In the genomic region with DNA sequence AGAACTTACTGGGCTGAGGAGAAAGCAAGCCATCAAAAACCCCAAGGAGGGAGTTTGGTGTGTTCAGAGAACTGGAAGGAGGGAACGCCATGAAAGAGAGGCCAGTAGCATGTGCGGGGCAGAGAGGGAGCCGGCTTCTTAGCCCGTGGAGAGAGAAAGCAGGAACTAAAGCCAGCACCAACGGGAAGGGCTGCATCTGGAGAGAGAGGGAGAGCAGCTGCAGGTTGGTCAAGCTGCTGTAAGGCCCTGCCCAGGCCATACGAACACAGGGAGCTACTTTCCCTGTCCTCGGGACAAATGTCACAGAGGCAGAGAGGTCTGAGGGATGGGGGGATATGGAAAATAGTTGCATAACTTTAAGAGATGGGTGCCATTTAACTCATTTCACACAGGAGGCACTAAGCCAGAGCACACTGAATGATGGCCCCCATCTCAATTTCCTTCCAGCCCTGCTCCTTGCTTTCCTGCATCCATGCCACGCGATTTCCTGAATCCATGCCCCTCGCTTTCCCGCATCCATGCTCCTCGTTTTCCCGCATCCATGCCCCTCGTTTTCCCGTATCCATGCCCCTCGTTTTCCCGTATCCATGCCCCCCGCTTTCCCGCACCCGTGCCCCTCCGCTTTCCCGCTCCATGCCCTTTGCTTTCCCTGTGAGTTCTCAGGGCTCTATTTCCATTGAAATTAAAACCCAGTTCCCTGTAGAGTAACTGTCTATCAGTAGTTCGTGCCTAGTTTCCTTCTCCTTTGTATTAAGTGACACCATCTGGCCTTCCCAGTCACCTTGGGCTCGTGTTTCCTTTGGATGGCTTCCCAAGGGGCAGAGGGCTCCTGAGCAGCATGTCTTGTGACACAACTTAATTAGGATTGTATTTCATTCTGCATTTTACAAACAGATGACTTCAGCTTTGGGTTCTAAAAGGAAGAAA, we compare ENCODE assay signal across 1 cellular context.
TF ChIP-seq lines count a peak whose summit lies in the region.

No MANE protein-coding gene starts in this region.

TF ChIP-seq in HEK293, 187 proteins besides CTCF, POLR2A, EP300 and RAD21 (continued from another document and continues in another):
- TF ChIP-seq ZNF2 (tag by site-specific recombination; IDR thresholded peaks at IDR 0.05) (0 out of 2 replicates have a peak, but pooled peaks have one; percentile 50), ZNF354C (tag by site-specific recombination; IDR thresholded peaks at IDR 0.05; ENCODE audit: borderline replicate concordance, low read depth) (no peak), GFI1B (tag by site-specific recombination; IDR thresholded peaks at IDR 0.05) (no peak), ZNF202 (tag by site-specific recombination; IDR thresholded peaks at IDR 0.05; ENCODE audit: borderline replicate concordance) (peak; percentile 100), ZNF549 (tag by site-specific recombination; IDR thresholded peaks at IDR 0.05) (no peak), ATF2 (tag by site-specific recombination; IDR thresholded peaks at IDR 0.05; ENCODE audit: low read depth) (peak; percentile 67), ZBTB8A (tag by site-specific recombination; IDR thresholded peaks at IDR 0.05) (peak; percentile 20; the same call in 1 of the 2 replicates), GLIS2 (tag by site-specific recombination; IDR thresholded peaks at IDR 0.05) (no peak), ZNF221 (tag by site-specific recombination; IDR thresholded peaks at IDR 0.05; ENCODE audit: borderline replicate concordance) (no peak), ZNF248 (tag by site-specific recombination; IDR thresholded peaks at IDR 0.05) (no peak), ZEB2 (tag by site-specific recombination; IDR thresholded peaks at IDR 0.05) (peak; percentile 86; the same call in 1 of the 2 replicates), ZNF23 (tag by site-specific recombination; IDR thresholded peaks at IDR 0.05; ENCODE audit: borderline replicate concordance) (no peak), GLI4 (tag by site-specific recombination; IDR thresholded peaks at IDR 0.05) (no peak), ZNF121 (tag by site-specific recombination; IDR thresholded peaks at IDR 0.05) (no peak), ZBTB1 (tag by site-specific recombination; IDR thresholded peaks at IDR 0.05) (no peak), WT1 (tag by site-specific recombination; IDR thresholded peaks at IDR 0.05) (peak; percentile 58; the same call in 1 of the 2 replicates), ZNF184 (tag by site-specific recombination; IDR thresholded peaks at IDR 0.05) (peak; percentile 27; the same call in 1 of the 2 replicates), ELK4 (IDR thresholded peaks at IDR 0.05; ENCODE audit: borderline replicate concordance, low read depth, low read length) (no peak), ZNF140 (tag by site-specific recombination; IDR thresholded peaks at IDR 0.05) (no peak), ZNF324 (tag by site-specific recombination; IDR thresholded peaks at IDR 0.05) (peak; percentile 43; the same call in 1 of the 2 replicates), ZNF48 (tag by site-specific recombination; IDR thresholded peaks at IDR 0.05) (no peak), ZNF785 (tag by site-specific recombination; IDR thresholded peaks at IDR 0.05) (no peak), PRDM1 (tag by site-specific recombination; IDR thresholded peaks at IDR 0.05) (no peak), ZNF423 (tag by site-specific recombination; IDR thresholded peaks at IDR 0.05) (0 out of 2 replicates have a peak, but pooled peaks have one; percentile 33), SETDB1 (IDR thresholded peaks at IDR 0.05; ENCODE audit: insufficient read length, low read length) (no peak), ZNF394 (tag by site-specific recombination; IDR thresholded peaks at IDR 0.05; ENCODE audit: borderline replicate concordance) (peak; percentile 63; the same call in 1 of the 2 replicates), ZNF629 (tag by site-specific recombination; IDR thresholded peaks at IDR 0.05) (peak; percentile 94), ZNF558 (tag by site-specific recombination; IDR thresholded peaks at IDR 0.05) (no peak), ZNF341 (tag by site-specific recombination; IDR thresholded peaks at IDR 0.05; ENCODE audit: low read depth) (no peak), ZNF664 (tag by site-specific recombination; IDR thresholded peaks at IDR 0.05) (no peak), ZNF114 (tag by site-specific recombination; IDR thresholded peaks at IDR 0.05) (no peak), OSR2 (tag by site-specific recombination; IDR thresholded peaks at IDR 0.05) (peak; percentile 99), ZNF843 (tag by site-specific recombination; IDR thresholded peaks at IDR 0.05) (peak; percentile 88), PBX3 (CRISPR knock-in tag; IDR thresholded peaks at IDR 0.05) (no peak)
- TF ChIP-seq, protein P1, sequence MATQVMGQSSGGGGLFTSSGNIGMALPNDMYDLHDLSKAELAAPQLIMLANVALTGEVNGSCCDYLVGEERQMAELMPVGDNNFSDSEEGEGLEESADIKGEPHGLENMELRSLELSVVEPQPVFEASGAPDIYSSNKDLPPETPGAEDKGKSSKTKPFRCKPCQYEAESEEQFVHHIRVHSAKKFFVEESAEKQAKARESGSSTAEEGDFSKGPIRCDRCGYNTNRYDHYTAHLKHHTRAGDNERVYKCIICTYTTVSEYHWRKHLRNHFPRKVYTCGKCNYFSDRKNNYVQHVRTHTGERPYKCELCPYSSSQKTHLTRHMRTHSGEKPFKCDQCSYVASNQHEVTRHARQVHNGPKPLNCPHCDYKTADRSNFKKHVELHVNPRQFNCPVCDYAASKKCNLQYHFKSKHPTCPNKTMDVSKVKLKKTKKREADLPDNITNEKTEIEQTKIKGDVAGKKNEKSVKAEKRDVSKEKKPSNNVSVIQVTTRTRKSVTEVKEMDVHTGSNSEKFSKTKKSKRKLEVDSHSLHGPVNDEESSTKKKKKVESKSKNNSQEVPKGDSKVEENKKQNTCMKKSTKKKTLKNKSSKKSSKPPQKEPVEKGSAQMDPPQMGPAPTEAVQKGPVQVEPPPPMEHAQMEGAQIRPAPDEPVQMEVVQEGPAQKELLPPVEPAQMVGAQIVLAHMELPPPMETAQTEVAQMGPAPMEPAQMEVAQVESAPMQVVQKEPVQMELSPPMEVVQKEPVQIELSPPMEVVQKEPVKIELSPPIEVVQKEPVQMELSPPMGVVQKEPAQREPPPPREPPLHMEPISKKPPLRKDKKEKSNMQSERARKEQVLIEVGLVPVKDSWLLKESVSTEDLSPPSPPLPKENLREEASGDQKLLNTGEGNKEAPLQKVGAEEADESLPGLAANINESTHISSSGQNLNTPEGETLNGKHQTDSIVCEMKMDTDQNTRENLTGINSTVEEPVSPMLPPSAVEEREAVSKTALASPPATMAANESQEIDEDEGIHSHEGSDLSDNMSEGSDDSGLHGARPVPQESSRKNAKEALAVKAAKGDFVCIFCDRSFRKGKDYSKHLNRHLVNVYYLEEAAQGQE (tag by site-specific recombination; IDR thresholded peaks at IDR 0.05) = no peak
- TF ChIP-seq, protein P2, sequence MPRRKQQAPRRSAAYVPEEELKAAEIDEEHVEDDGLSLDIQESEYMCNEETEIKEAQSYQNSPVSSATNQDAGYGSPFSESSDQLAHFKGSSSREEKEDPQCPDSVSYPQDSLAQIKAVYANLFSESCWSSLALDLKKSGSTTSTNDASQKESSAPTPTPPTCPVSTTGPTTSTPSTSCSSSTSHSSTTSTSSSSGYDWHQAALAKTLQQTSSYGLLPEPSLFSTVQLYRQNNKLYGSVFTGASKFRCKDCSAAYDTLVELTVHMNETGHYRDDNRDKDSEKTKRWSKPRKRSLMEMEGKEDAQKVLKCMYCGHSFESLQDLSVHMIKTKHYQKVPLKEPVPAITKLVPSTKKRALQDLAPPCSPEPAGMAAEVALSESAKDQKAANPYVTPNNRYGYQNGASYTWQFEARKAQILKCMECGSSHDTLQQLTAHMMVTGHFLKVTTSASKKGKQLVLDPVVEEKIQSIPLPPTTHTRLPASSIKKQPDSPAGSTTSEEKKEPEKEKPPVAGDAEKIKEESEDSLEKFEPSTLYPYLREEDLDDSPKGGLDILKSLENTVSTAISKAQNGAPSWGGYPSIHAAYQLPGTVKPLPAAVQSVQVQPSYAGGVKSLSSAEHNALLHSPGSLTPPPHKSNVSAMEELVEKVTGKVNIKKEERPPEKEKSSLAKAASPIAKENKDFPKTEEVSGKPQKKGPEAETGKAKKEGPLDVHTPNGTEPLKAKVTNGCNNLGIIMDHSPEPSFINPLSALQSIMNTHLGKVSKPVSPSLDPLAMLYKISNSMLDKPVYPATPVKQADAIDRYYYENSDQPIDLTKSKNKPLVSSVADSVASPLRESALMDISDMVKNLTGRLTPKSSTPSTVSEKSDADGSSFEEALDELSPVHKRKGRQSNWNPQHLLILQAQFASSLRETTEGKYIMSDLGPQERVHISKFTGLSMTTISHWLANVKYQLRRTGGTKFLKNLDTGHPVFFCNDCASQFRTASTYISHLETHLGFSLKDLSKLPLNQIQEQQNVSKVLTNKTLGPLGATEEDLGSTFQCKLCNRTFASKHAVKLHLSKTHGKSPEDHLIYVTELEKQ (tag by site-specific recombination; IDR thresholded peaks at IDR 0.05; ENCODE audit: borderline replicate concordance) = peak; percentile 93
- TF ChIP-seq, protein P3, sequence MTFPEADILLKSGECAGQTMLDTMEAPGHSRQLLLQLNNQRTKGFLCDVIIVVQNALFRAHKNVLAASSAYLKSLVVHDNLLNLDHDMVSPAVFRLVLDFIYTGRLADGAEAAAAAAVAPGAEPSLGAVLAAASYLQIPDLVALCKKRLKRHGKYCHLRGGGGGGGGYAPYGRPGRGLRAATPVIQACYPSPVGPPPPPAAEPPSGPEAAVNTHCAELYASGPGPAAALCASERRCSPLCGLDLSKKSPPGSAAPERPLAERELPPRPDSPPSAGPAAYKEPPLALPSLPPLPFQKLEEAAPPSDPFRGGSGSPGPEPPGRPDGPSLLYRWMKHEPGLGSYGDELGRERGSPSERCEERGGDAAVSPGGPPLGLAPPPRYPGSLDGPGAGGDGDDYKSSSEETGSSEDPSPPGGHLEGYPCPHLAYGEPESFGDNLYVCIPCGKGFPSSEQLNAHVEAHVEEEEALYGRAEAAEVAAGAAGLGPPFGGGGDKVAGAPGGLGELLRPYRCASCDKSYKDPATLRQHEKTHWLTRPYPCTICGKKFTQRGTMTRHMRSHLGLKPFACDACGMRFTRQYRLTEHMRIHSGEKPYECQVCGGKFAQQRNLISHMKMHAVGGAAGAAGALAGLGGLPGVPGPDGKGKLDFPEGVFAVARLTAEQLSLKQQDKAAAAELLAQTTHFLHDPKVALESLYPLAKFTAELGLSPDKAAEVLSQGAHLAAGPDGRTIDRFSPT (tag by site-specific recombination; IDR thresholded peaks at IDR 0.05) = 0 out of 2 replicates have a peak, but pooled peaks have one; percentile 15
- TF ChIP-seq, protein P4, sequence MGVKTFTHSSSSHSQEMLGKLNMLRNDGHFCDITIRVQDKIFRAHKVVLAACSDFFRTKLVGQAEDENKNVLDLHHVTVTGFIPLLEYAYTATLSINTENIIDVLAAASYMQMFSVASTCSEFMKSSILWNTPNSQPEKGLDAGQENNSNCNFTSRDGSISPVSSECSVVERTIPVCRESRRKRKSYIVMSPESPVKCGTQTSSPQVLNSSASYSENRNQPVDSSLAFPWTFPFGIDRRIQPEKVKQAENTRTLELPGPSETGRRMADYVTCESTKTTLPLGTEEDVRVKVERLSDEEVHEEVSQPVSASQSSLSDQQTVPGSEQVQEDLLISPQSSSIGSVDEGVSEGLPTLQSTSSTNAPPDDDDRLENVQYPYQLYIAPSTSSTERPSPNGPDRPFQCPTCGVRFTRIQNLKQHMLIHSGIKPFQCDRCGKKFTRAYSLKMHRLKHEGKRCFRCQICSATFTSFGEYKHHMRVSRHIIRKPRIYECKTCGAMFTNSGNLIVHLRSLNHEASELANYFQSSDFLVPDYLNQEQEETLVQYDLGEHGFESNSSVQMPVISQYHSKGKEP (tag by site-specific recombination; IDR thresholded peaks at IDR 0.05) = peak; percentile 95
- TF ChIP-seq, protein P5, sequence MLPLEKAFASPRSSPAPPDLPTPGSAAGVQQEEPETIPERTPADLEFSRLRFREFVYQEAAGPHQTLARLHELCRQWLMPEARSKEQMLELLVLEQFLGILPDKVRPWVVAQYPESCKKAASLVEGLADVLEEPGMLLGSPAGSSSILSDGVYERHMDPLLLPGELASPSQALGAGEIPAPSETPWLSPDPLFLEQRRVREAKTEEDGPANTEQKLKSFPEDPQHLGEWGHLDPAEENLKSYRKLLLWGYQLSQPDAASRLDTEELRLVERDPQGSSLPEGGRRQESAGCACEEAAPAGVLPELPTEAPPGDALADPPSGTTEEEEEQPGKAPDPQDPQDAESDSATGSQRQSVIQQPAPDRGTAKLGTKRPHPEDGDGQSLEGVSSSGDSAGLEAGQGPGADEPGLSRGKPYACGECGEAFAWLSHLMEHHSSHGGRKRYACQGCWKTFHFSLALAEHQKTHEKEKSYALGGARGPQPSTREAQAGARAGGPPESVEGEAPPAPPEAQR (tag by site-specific recombination; IDR thresholded peaks at IDR 0.05) = no peak
